In the genomic region with DNA sequence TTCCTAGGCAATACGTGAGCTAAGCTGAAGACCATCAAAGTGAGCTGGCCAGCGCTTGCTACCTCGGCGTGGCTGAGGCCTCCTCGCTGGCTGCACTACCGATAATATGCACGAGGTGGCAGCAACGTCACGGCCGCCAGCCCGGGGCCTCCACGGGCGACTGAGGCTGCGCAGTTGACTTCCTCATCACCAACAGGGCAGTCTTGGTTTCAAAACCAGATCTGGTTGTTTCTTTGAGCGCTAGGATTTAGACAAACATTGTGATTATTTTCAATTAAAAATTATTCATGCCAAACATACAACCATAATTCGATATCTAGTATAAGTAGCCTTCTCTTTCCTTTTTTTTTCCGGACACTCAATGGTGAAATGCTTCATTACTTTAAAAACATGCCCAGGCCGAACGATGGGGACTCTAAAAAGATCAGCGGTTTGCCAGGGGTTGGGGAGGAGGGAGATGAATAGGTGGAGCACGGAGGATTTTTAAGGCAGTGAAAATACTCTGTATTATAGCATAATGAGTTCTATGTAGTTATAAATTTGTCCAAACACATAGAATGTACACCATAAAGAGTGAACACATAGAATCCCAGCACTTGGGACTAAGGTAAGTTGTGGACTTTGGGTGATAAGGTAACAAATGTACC, we compare ENCODE assay signal across 8 cellular contexts. TPM values are rescaled to one million over a fixed set of nuclear protein-coding genes. Genes with fewer than 3 reads are reported as not detected.
DNase-seq lines count a peak whose midpoint lies in the region; ATAC-seq, FAIRE-seq and TF ChIP-seq lines count a peak whose summit lies in the region.

No MANE protein-coding gene starts in this region.

- peak; percentile 95 for ATAC-seq in GM21360 (IDR thresholded peaks at IDR 0.05; ENCODE audit: unreplicated experiment)

- intact Hi-C loops in Calu3 (cut with micrococcal nuclease; ENCODE audit: unreplicated experiment), result loop anchor here (5.0 kb wide), 1 partner anchor 528 kb away; a partner anchor contains a TSS

- H3K9me3 Mint-ChIP-seq in Calu3 (ENCODE audit: low read depth, unreplicated experiment), result no peaks in the 10 kb centered on the region

- no peak overlapping the region for H3K4me3 Mint-ChIP-seq in Calu3 (ENCODE audit: low read depth, unreplicated experiment)

- H3K4me1 ChIP-seq in Peyer's patch (no peaks in the 10 kb centered on the region), neutrophil (ENCODE audit: control insufficient read depth in 1 of 2, insufficient read depth in 1 of 2, low read depth in 1 of 2, low read length in 1 of 2) (peaks cover 3 to 5% of the 10 kb centered on the region in 2 experiments)

- DNase-seq in Calu3 (peak; percentile 88), HTR-8/SVneo (ENCODE audit: insufficient read length, low spot score) (peak; percentile 89), Peyer's patch (peak; percentile 72 to 90 (median 87)), activated T-helper 1 cell treated with Interleukin-2 at 50 U/mL for 16 hours (ENCODE audit: low read depth) (peak; percentile 65), fibroblast of the aortic adventitia (ENCODE audit: low read depth) (peak; percentile 79), substantia nigra (lab: John Stamatoyannopoulos, UW) (peak; percentile 1 to 78 (median 60))

- BruUV-seq in Calu3 (replicated peaks; lab: Mats Ljungman, UMichigan), result no TSS peak

- no peaks in the 10 kb centered on the region for H3K4me1 Mint-ChIP-seq in Calu3 (ENCODE audit: low read depth, unreplicated experiment)

- H3K27me3 Mint-ChIP-seq in Calu3 (ENCODE audit: unreplicated experiment), result peaks cover 15% of the 10 kb centered on the region

- TF ChIP-seq POLR2A in Peyer's patch (IDR thresholded peaks at IDR 0.05), result no peak

- TF ChIP-seq CTCF in Calu3 (IDR thresholded peaks at IDR 0.05; ENCODE audit: unreplicated experiment) (peak; percentile 90), Peyer's patch (IDR thresholded peaks at IDR 0.05) (peak; percentile 86 to 98 (median 92)), fibroblast of the aortic adventitia (IDR thresholded peaks at IDR 0.05; ENCODE audit: insufficient read depth, low read length) (peak; percentile 97), neutrophil (IDR thresholded peaks at IDR 0.05) (peak; percentile 93)

- H3K36me3 ChIP-seq in Peyer's patch (no peaks in the 10 kb centered on the region), neutrophil (no peaks in the 10 kb centered on the region)

- H3K27me3 ChIP-seq in Peyer's patch (no peaks in the 10 kb centered on the region), neutrophil (no peaks in the 10 kb centered on the region)

- H3K36me3 Mint-ChIP-seq in Calu3 (ENCODE audit: insufficient read depth, unreplicated experiment), result no peaks in the 10 kb centered on the region

- peak; percentile 89 for FAIRE-seq in HTR-8/SVneo (lab: Jason Lieb, UNC)

- CTCF ChIA-PET in Calu3 (lab: Charles Lee), result interaction anchor here (0.6 to 2.4 kb wide), 2 partner anchors 151 to 553 kb away, joined by 5 to 9 read pairs; no protein-coding TSS in a partner anchor

- no peak overlapping the region for H3K4me3 ChIP-seq in Peyer's patch
- H3K4me3 ChIP-seq in fibroblast of the aortic adventitia (ENCODE audit: low read depth, low read length), result peak overlapping the region; percentile 13
- H3K4me3 ChIP-seq in neutrophil (ENCODE audit: low read depth in 1 of 2, low read length in 1 of 2), result no peak overlapping the region

- H3K9me3 ChIP-seq in Peyer's patch, result no peaks in the 10 kb centered on the region
- H3K9me3 ChIP-seq in neutrophil, result no peaks in the 10 kb centered on the region

- no peak overlapping the region for H3K27ac Mint-ChIP-seq in Calu3 (ENCODE audit: unreplicated experiment)

- H3K27ac ChIP-seq in Peyer's patch (no peak overlapping the region), neutrophil (no peak overlapping the region), substantia nigra (ENCODE audit: low read depth, low read length, poor library complexity, severe bottlenecking) (no peak overlapping the region)

RNA-seq across cellular contexts. Expression of a gene that starts 52.0 kb away (rescaled TPM):
- total RNA-seq in Calu3 (2022) (2.3 and 2.6 TPM in 2 replicates), Peyer's patch (100 to 1,000 TPM in 3 of 4 donors, 10 to 100 TPM in 1; 72.6 to 951 (median 674) TPM), fibroblast of the aortic adventitia (ENCODE audit: low replicate concordance) (412 and 741 TPM in 2 replicates)

Comparison
In these comparisons a context has a peak if more than half of its experiments do, and no peak if none do; other contexts are left out.
1. RNA of a gene that starts 52.0 kb away (total RNA-seq): 412 to 741 TPM in fibroblast of the aortic adventitia and 72.6 to 951 TPM in Peyer's patch; 2.3 to 2.6 TPM in Calu3; every median in the first group is over 10 times any median in the second.
2. Peak in every context shown above with its lines, with median percentiles within 50 percentile points of each other: DNase-seq and CTCF ChIP-seq.